Comparison of ENCODE assay signal across 15 cellular contexts in genomic region chr6:112939543-112939942, GRCh38.
DNase-seq lines count a peak whose midpoint lies in the region; TF ChIP-seq lines count a peak whose summit lies in the region.
"Had no signal": no experiment of that assay in that cellular context is flagged by ENCODE, and none has a peak within 500 bp of the region (broad histone marks: within the 10 kb centered on the region; RNA-seq: fewer than 3 reads in every experiment).

No MANE protein-coding gene starts in this region.

- H3K4me3 ChIP-seq in adrenal gland, result no peak overlapping the region

- H3K4me1 ChIP-seq in adrenal gland (replicated peaks in 1 of 2), result peaks cover 0 to 4% of the 10 kb centered on the region in 2 donors
- H3K4me1 ChIP-seq: Caco-2 had no signal

- intact Hi-C loops in adrenal gland (cut with DNase I), result no loop called here

- no peak overlapping the region for H3K27ac ChIP-seq in adrenal gland
- H3K27ac ChIP-seq: KMS-11 had no signal

- no peak for TF ChIP-seq POLR2A in adrenal gland (IDR thresholded peaks at IDR 0.05)

- WGBS in adrenal gland, 4 donors, result 50 to 72% (median 64%) methylated on average over 1 of the region's 1 CpG

- peak; percentile 4 for DNase-seq in DMS53 (lab: John Stamatoyannopoulos, UW)
- no peak for DNase-seq in DMS53 treated with DMSO at 0.1 percent for 48 hours (lab: John Stamatoyannopoulos, UW; ENCODE audit: unreplicated experiment)
- peak; percentile 18 to 75 for DNase-seq in NCI-H2081 (lab: John Stamatoyannopoulos, UW)
- peak; percentile 25 to 61 (median 36) for DNase-seq in adrenal gland
- peak; percentile 15 for DNase-seq in pons (ENCODE audit: low spot score)
- no peak for DNase-seq in activated T-cell treated with anti-CD3 and anti-CD28 coated beads, Interleukin-2, amount 50 U/mL, for 48 hours
- no peak for DNase-seq in SK-N-DZ (ENCODE audit: low spot score)
- no peak for DNase-seq in effector CD8-positive, alpha-beta T cell (lab: John Stamatoyannopoulos, UW)
- DNase-seq: 8988T; activated CD4-positive, CD25-positive, alpha-beta regulatory T cell; activated naive CD8-positive, alpha-beta T cell treated with anti-CD3 and anti-CD28 coated beads, Interleukin-2, amount 10 ng/mL, durations not matched to agents 7 days and 5 days; activated T-cell treated with anti-CD3 and anti-CD28 coated beads for 4 hours; Caco-2; mesendoderm had no signal

- no peaks in the 10 kb centered on the region for H3K27me3 ChIP-seq in adrenal gland

- no peaks in the 10 kb centered on the region for H3K9me3 ChIP-seq in adrenal gland (replicated peaks in 1 of 3)
- H3K9me3 ChIP-seq: Caco-2 had no signal

- no peak for TF ChIP-seq CTCF in adrenal gland (IDR thresholded peaks at IDR 0.05)

- no peaks in the 10 kb centered on the region for H3K36me3 ChIP-seq in adrenal gland (replicated peaks in 1 of 2)

Comparison
In these comparisons a context has a peak if more than half of its experiments do, and no peak if none do; other contexts are left out.
1. DNase-seq: peak in DMS53 (single experiment), NCI-H2081 (2 of 2), adrenal gland (7 of 7) and pons (single experiment); none in DMS53 treated with DMSO at 0.1 percent for 48 hours (single experiment), activated T-cell treated with anti-CD3 and anti-CD28 coated beads, Interleukin-2, amount 50 U/mL, for 48 hours (0 of 2), SK-N-DZ (single experiment) and effector CD8-positive, alpha-beta T cell (single experiment).